2 cellular contexts compared by ENCODE assay signal in the genomic region with DNA sequence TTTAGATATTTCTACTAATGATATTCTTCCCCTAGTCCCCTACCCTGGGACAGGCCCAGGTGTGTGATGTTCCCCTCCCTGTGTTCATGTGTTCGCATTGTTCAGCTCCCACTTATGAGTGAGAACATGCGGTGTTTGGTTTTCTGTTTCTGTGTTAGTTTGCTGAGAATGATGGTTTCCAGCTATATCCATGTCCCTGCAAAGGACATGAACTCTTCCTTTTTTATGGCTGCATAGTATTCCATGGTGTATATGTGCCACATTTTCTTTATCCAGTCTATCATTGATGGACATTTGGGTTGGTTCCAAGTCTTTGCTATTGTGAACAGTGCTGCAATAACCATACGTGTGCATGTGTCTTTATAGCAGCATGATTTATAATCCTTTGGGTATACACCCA. TPM values are rescaled to one million over a fixed set of nuclear protein-coding genes. Genes with fewer than 3 reads are reported as not detected.
"Had no signal": no experiment of that assay in that cellular context is flagged by ENCODE, and none has a peak within 500 bp of the region (broad histone marks: within the 10 kb centered on the region; RNA-seq: fewer than 3 reads in every experiment).

No MANE protein-coding gene starts in this region.

RNA-seq across cellular contexts. Expression of a gene that starts 39.8 kb away (rescaled TPM):
- total RNA-seq: G401 had no signal
- polyA plus RNA-seq: GM12878 had no signal

RNA-seq across cellular contexts. Expression of a gene that starts 51.2 kb away (rescaled TPM):
- total RNA-seq: G401, GM12878 had no signal
